ENCODE assay signal across 27 cellular contexts in the genomic region with DNA sequence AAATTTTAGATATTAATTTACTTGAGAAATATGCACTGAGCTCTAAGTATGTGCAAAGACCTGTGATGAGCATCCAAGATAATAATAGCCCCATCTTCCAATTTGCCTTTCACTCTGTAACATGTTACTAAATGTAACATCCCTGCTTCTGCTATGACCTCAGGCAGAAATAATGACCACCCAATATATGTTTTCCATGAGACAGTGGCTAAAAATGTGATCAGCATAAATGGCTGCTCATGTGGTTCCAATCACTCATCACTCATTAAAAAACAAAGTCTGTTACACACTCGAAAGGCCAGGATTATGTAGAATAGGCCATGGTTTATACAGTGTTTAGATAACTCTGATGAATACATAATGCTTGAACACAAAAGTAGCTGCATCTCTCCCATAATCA.
A peak's percentile ranks its signal among the peaks of the same experiment; 100 is the strongest.
DNase-seq lines count a peak whose midpoint lies in the region; ATAC-seq, FAIRE-seq and TF ChIP-seq lines count a peak whose summit lies in the region.
"Had no signal": no experiment of that assay in that cellular context is flagged by ENCODE, and none has a peak within 500 bp of the region (broad histone marks: within the 10 kb centered on the region; RNA-seq: fewer than 3 reads in every experiment).

No MANE protein-coding gene starts in this region.

- no peaks in the 10 kb centered on the region for H3K9me3 Mint-ChIP-seq in type B pancreatic cell

- H3K27ac ChIP-seq in fibroblast of lung (ENCODE audit: insufficient read depth, low read length) (no peak overlapping the region), keratinocyte (ENCODE audit: control insufficient read depth, insufficient read depth, low read length) (no peak overlapping the region)
- H3K27ac ChIP-seq: 22Rv1; BLaER1 treated with 17β-estradiol and CSF1 and Interleukin-3, amounts not matched to agents 10 nM and 100 nM; GM23248 had no signal

- H3K4me3 Mint-ChIP-seq in type B pancreatic cell, result no peak overlapping the region
- H3K4me3 Mint-ChIP-seq: CD14-positive monocyte; CD4-positive, alpha-beta T cell; CD8-positive, alpha-beta memory T cell had no signal

- no peaks in the 10 kb centered on the region for H3K9me2 ChIP-seq in Loucy (replicated peaks; ENCODE audit: low read depth, low read length)

- DNase-seq in AG10803 (ENCODE audit: low read depth) (peak; percentile 37), fibroblast of lung (ENCODE audit: low read depth in 2 of 2) (peak in 1 of 2 donors; percentile 28), keratinocyte (ENCODE audit: low read depth, low spot score) (no peak), T-helper 1 cell (no peak), type B pancreatic cell (ENCODE audit: extremely low spot score, unreplicated experiment) (no peak)
- no peak for DNase-seq in effector CD8-positive, alpha-beta T cell (lab: John Stamatoyannopoulos, UW)
- DNase-seq: AML-193; BE2C; CD4-positive, alpha-beta T cell; CD8-positive, alpha-beta memory T cell; DMS 273 treated with DMSO at 0.1 percent for 48 hours; DMS79; EL; GDM1; GM23248; H7 had no signal

- H2AFZ ChIP-seq in Loucy (ENCODE audit: low read length) (0 out of 2 replicates have a peak overlapping the region, but pooled peaks have one; percentile 2), fibroblast of lung (ENCODE audit: low read length) (peak overlapping the region; percentile 24), keratinocyte (ENCODE audit: control insufficient read depth, low read length) (no peak overlapping the region)
- H2AFZ ChIP-seq: GM23248 had no signal

- no peak for ATAC-seq in HG03442 (IDR thresholded peaks at IDR 0.05; ENCODE audit: unreplicated experiment)
- ATAC-seq: GM12878, HCT116 had no signal

- H3K79me2 ChIP-seq in Loucy (ENCODE audit: insufficient read depth, low read length), result no peaks in the 10 kb centered on the region
- no peaks in the 10 kb centered on the region for H3K79me2 ChIP-seq in fibroblast of lung (ENCODE audit: control insufficient read depth, insufficient read depth, low read length)
- no peaks in the 10 kb centered on the region for H3K79me2 ChIP-seq in keratinocyte (ENCODE audit: control insufficient read depth, insufficient read depth, low read length)

- H3K4me2 ChIP-seq in Loucy (ENCODE audit: low read depth, low read length, poor library complexity, severe bottlenecking) (peak overlapping the region; percentile 65), fibroblast of lung (ENCODE audit: extremely low read depth, insufficient read depth, low read length) (no peak overlapping the region), keratinocyte (ENCODE audit: control insufficient read depth, extremely low read depth, insufficient read depth, low read depth, low read length) (no peak overlapping the region)
- H3K4me2 ChIP-seq: BLaER1 treated with 17β-estradiol and CSF1 and Interleukin-3, amounts not matched to agents 10 nM and 100 nM had no signal

- H3K36me3 ChIP-seq in Loucy (ENCODE audit: insufficient read depth, low read length) (no peaks in the 10 kb centered on the region), fibroblast of lung (ENCODE audit: control insufficient read depth, insufficient read depth, low read length) (no peaks in the 10 kb centered on the region), keratinocyte (ENCODE audit: control insufficient read depth in 2 of 2, extremely low read depth in 1 of 2, insufficient read depth in 2 of 2, low read length in 2 of 2) (no peaks in the 10 kb centered on the region)
- H3K36me3 ChIP-seq: BE2C; BLaER1 treated with 17β-estradiol and CSF1 and Interleukin-3, amounts not matched to agents 10 nM and 100 nM had no signal

- dilution Hi-C loops in keratinocyte (cut with MboI; ENCODE audit: extremely low pct_ligation_motif_present, low sequenced_read_pairs), result no loop called here

- H3K9me3 ChIP-seq in Loucy (ENCODE audit: insufficient read depth, low read depth, low read length) (no peaks in the 10 kb centered on the region), fibroblast of lung (ENCODE audit: control insufficient read depth, insufficient read depth, low read depth, low read length) (no peaks in the 10 kb centered on the region), keratinocyte (ENCODE audit: control insufficient read depth, low read depth, low read length) (no peaks in the 10 kb centered on the region)
- H3K9me3 ChIP-seq: BE2C had no signal

- TF ChIP-seq CTCF in AG10803 (conservative IDR thresholded peaks at IDR 0.05; ENCODE audit: low read length) (no peak), Loucy (conservative IDR thresholded peaks at IDR 0.05; ENCODE audit: low read length) (no peak), fibroblast of lung (conservative IDR thresholded peaks at IDR 0.05 in 1 of 2, IDR thresholded peaks at IDR 0.05 in 1 of 2; ENCODE audit: low read depth in 1 of 2, low read length in 2 of 2) (no peak), keratinocyte (optimal IDR thresholded peaks at IDR 0.05 in 1 of 3, IDR thresholded peaks at IDR 0.05 in 1 of 3, conservative IDR thresholded peaks at IDR 0.05 in 1 of 3; ENCODE audit: extremely low read depth in 1 of 3, insufficient read depth in 2 of 3, low read length in 3 of 3) (no peak), type B pancreatic cell (conservative IDR thresholded peaks at IDR 0.05) (no peak)

- peak; percentile 26 for FAIRE-seq in keratinocyte (lab: Jason Lieb, UNC)
- FAIRE-seq: A204.1, D721Med, GM12878, GM19239, H1 had no signal

- H3K4me3 ChIP-seq in AG10803 (ENCODE audit: low read length) (no peak overlapping the region), Loucy (ENCODE audit: low read length, poor library complexity, severe bottlenecking) (peak overlapping the region; percentile 38), fibroblast of lung (replicated peaks in 1 of 4; ENCODE audit: control extremely low read depth in 1 of 4, insufficient read depth in 1 of 4, low read depth in 3 of 4, low read length in 4 of 4) (no peak overlapping the region), keratinocyte (ENCODE audit: control insufficient read depth in 2 of 3, extremely low read depth in 1 of 3, insufficient read depth in 2 of 3, low read depth in 1 of 3, low read length in 3 of 3) (no peak overlapping the region)
- H3K4me3 ChIP-seq: BLaER1 treated with 17β-estradiol and CSF1 and Interleukin-3, amounts not matched to agents 10 nM and 100 nM; GM12878; GM23248 had no signal

- H3K36me3 Mint-ChIP-seq in type B pancreatic cell, result no peaks in the 10 kb centered on the region
- H3K36me3 Mint-ChIP-seq: CD14-positive monocyte; CD8-positive, alpha-beta memory T cell had no signal

- H3F3A ChIP-seq in Loucy (ENCODE audit: low read depth), result 0 out of 2 replicates have a peak, but pooled peaks cover 7% of the 10 kb centered on the region

- H4K20me1 ChIP-seq in Loucy (ENCODE audit: insufficient read depth, low read length, poor library complexity, severe bottlenecking) (no peaks in the 10 kb centered on the region), fibroblast of lung (ENCODE audit: control insufficient read depth, extremely low read depth, insufficient read depth, low read length) (no peaks in the 10 kb centered on the region), keratinocyte (ENCODE audit: control insufficient read depth, extremely low read depth, insufficient read depth, low read length) (no peaks in the 10 kb centered on the region)
- H4K20me1 ChIP-seq: BLaER1 treated with 17β-estradiol and CSF1 and Interleukin-3, amounts not matched to agents 10 nM and 100 nM had no signal

- no peaks in the 10 kb centered on the region for H3K27me3 Mint-ChIP-seq in type B pancreatic cell
- H3K27me3 Mint-ChIP-seq: CD4-positive, alpha-beta T cell had no signal

- H3K27me3 ChIP-seq in Loucy (ENCODE audit: insufficient read depth, low read length, poor library complexity, severe bottlenecking), result no peaks in the 10 kb centered on the region
- H3K27me3 ChIP-seq in fibroblast of lung (ENCODE audit: control insufficient read depth, insufficient read depth, low read length), result no peaks in the 10 kb centered on the region
- H3K27me3 ChIP-seq in keratinocyte (ENCODE audit: control insufficient read depth, extremely low read depth, insufficient read depth, low read length), result no peaks in the 10 kb centered on the region
- H3K27me3 ChIP-seq: BLaER1 treated with 17β-estradiol and CSF1 and Interleukin-3, amounts not matched to agents 10 nM and 100 nM had no signal

- H3K9ac ChIP-seq in Loucy (ENCODE audit: low read depth, low read length, poor library complexity, severe bottlenecking) (peak overlapping the region; percentile 16), fibroblast of lung (ENCODE audit: insufficient read depth, low read length) (no peak overlapping the region), keratinocyte (ENCODE audit: control insufficient read depth, extremely low read depth, insufficient read depth, low read length) (no peak overlapping the region)
- H3K9ac ChIP-seq: BLaER1 treated with 17β-estradiol and CSF1 and Interleukin-3, amounts not matched to agents 10 nM and 100 nM; GM23248 had no signal

- no peaks in the 10 kb centered on the region for H3K4me1 Mint-ChIP-seq in type B pancreatic cell (ENCODE audit: unreplicated experiment)

- H3K4me1 ChIP-seq in Loucy (ENCODE audit: insufficient read depth, low read length, poor library complexity, severe bottlenecking) (peaks cover 46% of the 10 kb centered on the region), fibroblast of lung (ENCODE audit: control insufficient read depth, extremely low read depth, insufficient read depth, low read length) (no peaks in the 10 kb centered on the region), keratinocyte (ENCODE audit: control insufficient read depth, extremely low read depth, insufficient read depth, low read length) (no peaks in the 10 kb centered on the region)
- H3K4me1 ChIP-seq: BE2C; BLaER1 treated with 17β-estradiol and CSF1 and Interleukin-3, amounts not matched to agents 10 nM and 100 nM had no signal

- no peaks in the 10 kb centered on the region for H3K9me1 ChIP-seq in keratinocyte (ENCODE audit: control insufficient read depth, extremely low read depth, insufficient read depth, low read length)

- H3K27ac Mint-ChIP-seq in type B pancreatic cell, result no peak overlapping the region
- H3K27ac Mint-ChIP-seq: CD14-positive monocyte; CD4-positive, alpha-beta T cell; CD8-positive, alpha-beta memory T cell had no signal
